Comparison of ENCODE assay signal across 22 cellular contexts in the genomic region with DNA sequence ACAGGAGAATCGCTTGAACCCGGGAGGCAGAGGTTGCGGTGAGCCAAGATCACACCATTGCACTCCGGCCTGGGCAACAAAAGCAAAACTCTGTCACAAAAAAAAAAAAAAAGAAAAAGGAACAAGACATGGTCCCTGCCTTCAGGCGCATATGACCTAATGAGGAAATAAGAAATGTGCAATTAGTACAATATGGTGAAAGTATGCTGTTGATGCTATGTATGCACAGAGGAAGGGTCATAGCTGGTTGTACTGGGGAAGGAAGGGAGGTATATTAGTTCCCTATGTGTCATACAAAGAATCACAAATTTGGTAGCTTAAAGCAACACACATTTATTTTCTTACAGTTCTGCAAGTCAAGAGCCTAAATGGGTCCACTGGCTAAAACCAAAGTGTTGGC.
A peak's percentile ranks its signal among the peaks of the same experiment; 100 is the strongest.
DNase-seq lines count a peak whose midpoint lies in the region; ATAC-seq, FAIRE-seq and TF ChIP-seq lines count a peak whose summit lies in the region.
"Had no signal": no experiment of that assay in that cellular context is flagged by ENCODE, and none has a peak within 500 bp of the region (broad histone marks: within the 10 kb centered on the region; RNA-seq: fewer than 3 reads in every experiment).

No MANE protein-coding gene starts in this region.

- H3K27ac Mint-ChIP-seq in dendritic cell treated with granulocyte-macrophage colony-stimulating factor and Interleukin-4, amounts not matched to agents 40 ng/mL and 50 ng/mL, for 4 days: peak overlapping the region; percentile 78
- H3K27ac Mint-ChIP-seq in naive thymus-derived CD4-positive, alpha-beta T cell: no peak overlapping the region
- H3K27ac Mint-ChIP-seq: activated naive CD8-positive, alpha-beta T cell treated with anti-CD3 and anti-CD28 coated beads, Interleukin-2, amount 10 ng/mL, durations not matched to agents 7 days and 5 days; GM23338; neural progenitor cell; T-helper 1 cell treated with Interleukin-12 subunit alpha and Interleukin-12 subunit beta and Interleukin-4 antibody, amounts not matched to agents 30 μg/mL and 1 μg/mL, for 36 hours had no signal

- ATAC-seq in naive thymus-derived CD4-positive, alpha-beta T cell: peak; percentile 81
- ATAC-seq: GM23338 had no signal

- peak overlapping the region; percentile 55 for H3K27ac ChIP-seq in HL-60 (replicated peaks)
- no peak overlapping the region for H3K27ac ChIP-seq in naive thymus-derived CD4-positive, alpha-beta T cell (ENCODE audit: low read depth, low read length)
- H3K27ac ChIP-seq: C4-2B, neural progenitor cell, SJSA1 had no signal

- no peaks in the 10 kb centered on the region for H3K27me3 ChIP-seq in HL-60 (ENCODE audit: insufficient read depth, poor library complexity, severe bottlenecking)
- no peaks in the 10 kb centered on the region for H3K27me3 ChIP-seq in naive thymus-derived CD4-positive, alpha-beta T cell (ENCODE audit: control insufficient read depth in 2 of 2, insufficient read depth in 2 of 2, low read length in 2 of 2)
- H3K27me3 ChIP-seq: neural progenitor cell, Peyer's patch had no signal

- H3K4me3 ChIP-seq in HL-60 (replicated peaks; ENCODE audit: insufficient read depth, low read length): no peak overlapping the region
- H3K4me3 ChIP-seq in naive thymus-derived CD4-positive, alpha-beta T cell (ENCODE audit: low read length): no peak overlapping the region
- H3K4me3 ChIP-seq: GM23338, neural progenitor cell, Peyer's patch, SJSA1 had no signal

- no peaks in the 10 kb centered on the region for H3K4me1 ChIP-seq in naive thymus-derived CD4-positive, alpha-beta T cell (ENCODE audit: control insufficient read depth in 2 of 2, insufficient read depth in 2 of 2, low read length in 2 of 2)
- H3K4me1 ChIP-seq: SJSA1 had no signal

- no peaks in the 10 kb centered on the region for H3K9me3 ChIP-seq in naive thymus-derived CD4-positive, alpha-beta T cell (ENCODE audit: control insufficient read depth in 2 of 3, low read length in 3 of 3)
- H3K9me3 ChIP-seq: Peyer's patch, SJSA1 had no signal

- no peaks in the 10 kb centered on the region for H3K27me3 Mint-ChIP-seq in dendritic cell treated with granulocyte-macrophage colony-stimulating factor and Interleukin-4, amounts not matched to agents 40 ng/mL and 50 ng/mL, for 4 days
- H3K27me3 Mint-ChIP-seq in naive thymus-derived CD4-positive, alpha-beta T cell: peaks cover 0 to 8% (median 2%) of the 10 kb centered on the region in 5 donors

- DNase-seq in HL-60 (ENCODE audit: low read depth in 1 of 2, low spot score in 1 of 2) (peak; percentile 34 to 46), NOMO-1 treated with DMSO at 0.1 percent for 48 hours (lab: John Stamatoyannopoulos, UW; ENCODE audit: unreplicated experiment) (peak; percentile 89), frontal cortex (ENCODE audit: low spot score in 2 of 2) (no peak), NK-92 (lab: John Stamatoyannopoulos, UW; ENCODE audit: unreplicated experiment) (no peak)
- DNase-seq in naive thymus-derived CD4-positive, alpha-beta T cell: no peak
- DNase-seq in activated CD4-positive, alpha-beta T cell treated with anti-CD3 and anti-CD28 coated beads, Interleukin-2, amount 50 U/mL, for 4 hours: no peak
- no peak for DNase-seq in activated naive CD4-positive, alpha-beta T cell (lab: John Stamatoyannopoulos, UW)
- DNase-seq: activated effector memory CD4-positive, alpha-beta T cell treated with Interleukin-2 at 50 U/mL for 16 hours; activated naive CD8-positive, alpha-beta T cell treated with anti-CD3 and anti-CD28 coated beads, Interleukin-2, amount 10 ng/mL, durations not matched to agents 7 days and 5 days; activated T-cell treated with anti-CD3 and anti-CD28 coated beads for 4 hours; caudate nucleus; right cardiac atrium; stimulated activated CD4-positive, alpha-beta T cell treated with anti-CD3 and anti-CD28 coated beads, Interleukin-4, amount 100 ng/mL, for 4 hours; stimulated activated naive CD4-positive, alpha-beta T cell had no signal

- intact Hi-C loops in dendritic cell treated with granulocyte-macrophage colony-stimulating factor and Interleukin-4, amounts not matched to agents 40 ng/mL and 50 ng/mL, for 4 days (cut with micrococcal nuclease): loop anchor here (5.0 kb wide), 1 partner anchor 92 kb away; no protein-coding TSS in a partner anchor
- intact Hi-C loops in naive thymus-derived CD4-positive, alpha-beta T cell (cut with micrococcal nuclease): no loop called here

- FAIRE-seq in frontal cortex (lab: Jason Lieb, UNC): no peak
- FAIRE-seq: GM12892 had no signal

- H3K9me3 Mint-ChIP-seq in dendritic cell treated with granulocyte-macrophage colony-stimulating factor and Interleukin-4, amounts not matched to agents 40 ng/mL and 50 ng/mL, for 4 days: no peaks in the 10 kb centered on the region
- peaks cover 0 to 3% (median 0%) of the 10 kb centered on the region in 11 donors for H3K9me3 Mint-ChIP-seq in naive thymus-derived CD4-positive, alpha-beta T cell
- H3K9me3 Mint-ChIP-seq: activated naive CD8-positive, alpha-beta T cell treated with anti-CD3 and anti-CD28 coated beads, Interleukin-2, amount 10 ng/mL, durations not matched to agents 7 days and 5 days; GM23338; neural progenitor cell; T-helper 1 cell treated with Interleukin-12 subunit alpha and Interleukin-12 subunit beta and Interleukin-4 antibody, amounts not matched to agents 30 μg/mL and 1 μg/mL, for 36 hours had no signal

- CTCF ChIA-PET in naive thymus-derived CD4-positive, alpha-beta T cell (lab: Charles Lee): no interaction called here

- H3K36me3 Mint-ChIP-seq in dendritic cell treated with granulocyte-macrophage colony-stimulating factor and Interleukin-4, amounts not matched to agents 40 ng/mL and 50 ng/mL, for 4 days (ENCODE audit: low read depth): no peaks in the 10 kb centered on the region
- H3K36me3 Mint-ChIP-seq in naive thymus-derived CD4-positive, alpha-beta T cell: no peaks in the 10 kb centered on the region
- H3K36me3 Mint-ChIP-seq: activated naive CD8-positive, alpha-beta T cell treated with anti-CD3 and anti-CD28 coated beads, Interleukin-2, amount 10 ng/mL, durations not matched to agents 7 days and 5 days; neural progenitor cell had no signal

- H3K4me3 Mint-ChIP-seq in dendritic cell treated with granulocyte-macrophage colony-stimulating factor and Interleukin-4, amounts not matched to agents 40 ng/mL and 50 ng/mL, for 4 days: no peak overlapping the region
- no peak overlapping the region for H3K4me3 Mint-ChIP-seq in naive thymus-derived CD4-positive, alpha-beta T cell
- H3K4me3 Mint-ChIP-seq: activated naive CD8-positive, alpha-beta T cell treated with anti-CD3 and anti-CD28 coated beads, Interleukin-2, amount 10 ng/mL, durations not matched to agents 7 days and 5 days; GM23338; neural progenitor cell; T-helper 1 cell treated with Interleukin-12 subunit alpha and Interleukin-12 subunit beta and Interleukin-4 antibody, amounts not matched to agents 30 μg/mL and 1 μg/mL, for 36 hours had no signal

- TF ChIP-seq CTCF in HL-60 (IDR thresholded peaks at IDR 0.05; ENCODE audit: insufficient read depth, low read length): no peak

- POLR2A ChIA-PET in naive thymus-derived CD4-positive, alpha-beta T cell (lab: Charles Lee): no interaction called here

- peaks cover 69% of the 10 kb centered on the region for H3K4me1 Mint-ChIP-seq in dendritic cell treated with granulocyte-macrophage colony-stimulating factor and Interleukin-4, amounts not matched to agents 40 ng/mL and 50 ng/mL, for 4 days (ENCODE audit: low read depth)
- H3K4me1 Mint-ChIP-seq in naive thymus-derived CD4-positive, alpha-beta T cell: peaks cover 0 to 3% (median 0%) of the 10 kb centered on the region in 7 donors

- no peaks in the 10 kb centered on the region for H3K36me3 ChIP-seq in naive thymus-derived CD4-positive, alpha-beta T cell (ENCODE audit: control insufficient read depth in 2 of 3, insufficient read depth in 3 of 3, low read length in 3 of 3)
- H3K36me3 ChIP-seq: neural progenitor cell, Peyer's patch, SJSA1 had no signal

Comparison
In these comparisons a context has a peak if more than half of its experiments do, and no peak if none do; other contexts are left out.
1. DNase-seq: peak in HL-60 (2 of 2) and NOMO-1 treated with DMSO at 0.1 percent for 48 hours (single experiment); none in naive thymus-derived CD4-positive, alpha-beta T cell (0 of 9), frontal cortex (0 of 2), activated CD4-positive, alpha-beta T cell treated with anti-CD3 and anti-CD28 coated beads, Interleukin-2, amount 50 U/mL, for 4 hours (0 of 2), activated naive CD4-positive, alpha-beta T cell (0 of 4) and NK-92 (single experiment).